24 cellular contexts compared by ENCODE assay signal in the genomic region with DNA sequence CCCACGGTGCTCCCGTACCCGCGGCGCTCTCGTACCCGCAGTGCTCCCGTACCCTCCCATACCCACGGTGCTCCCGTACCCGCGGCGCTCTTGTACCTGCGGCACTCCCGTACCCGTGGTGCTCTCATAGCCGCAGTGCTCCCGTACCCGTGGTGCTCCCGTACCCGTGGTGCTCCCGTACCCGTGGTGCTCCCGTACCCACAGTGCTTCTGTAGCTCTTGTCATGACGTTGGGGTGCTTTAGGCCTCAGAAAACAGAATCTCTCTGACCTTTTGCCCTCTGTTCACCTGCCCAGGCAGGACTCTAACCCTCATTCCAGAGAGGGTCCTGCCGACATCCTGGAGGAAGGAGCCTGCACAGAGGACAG.
"Had no signal": no experiment of that assay in that cellular context is flagged by ENCODE, and none has a peak within 500 bp of the region (broad histone marks: within the 10 kb centered on the region; RNA-seq: fewer than 3 reads in every experiment).

No MANE protein-coding gene starts in this region.

- H3K27ac ChIP-seq: body of pancreas, cardiac muscle cell, heart right ventricle, neutrophil, pancreas, sigmoid colon, thoracic aorta, upper lobe of left lung had no signal

- H3K9me3 ChIP-seq: body of pancreas, heart right ventricle, pancreas, sigmoid colon, SK-N-SH, thoracic aorta, upper lobe of left lung had no signal

- H3K4me3 ChIP-seq: body of pancreas, cardiac muscle cell, heart right ventricle, lung, pancreas, sigmoid colon, smooth muscle cell, thoracic aorta, upper lobe of left lung had no signal

- H3K9me3 Mint-ChIP-seq: activated B cell treated with CpG ODN at 0.5 μM for 24 hours; activated T-helper 1 cell treated with anti-CD3 and anti-CD28 coated beads, Interleukin-12 subunit alpha, Interleukin-12 subunit beta, Interleukin-2, Interleukin-4 antibody, amounts not matched to agents 30 ng/mL and 10 ng/mL and 1 ng/mL, durations not matched to agents 14 hours and 24 hours and 36 hours had no signal

- H3K4me3 Mint-ChIP-seq: activated B cell treated with CpG ODN at 0.5 μM for 24 hours; activated T-helper 1 cell treated with anti-CD3 and anti-CD28 coated beads, Interleukin-12 subunit alpha, Interleukin-12 subunit beta, Interleukin-2, Interleukin-4 antibody, amounts not matched to agents 30 ng/mL and 10 ng/mL and 1 ng/mL, durations not matched to agents 14 hours and 24 hours and 36 hours; mesothelial cell of epicardium; nephron had no signal

- FAIRE-seq: pancreas had no signal

- H3K27me3 Mint-ChIP-seq: activated B cell treated with CpG ODN at 0.5 μM for 24 hours had no signal

- H3K36me3 ChIP-seq: cardiac muscle cell had no signal

- H3K4me2 ChIP-seq: SK-N-SH, smooth muscle cell had no signal

- H3K27ac Mint-ChIP-seq: activated B cell treated with CpG ODN at 0.5 μM for 24 hours; activated T-helper 1 cell treated with anti-CD3 and anti-CD28 coated beads, Interleukin-12 subunit alpha, Interleukin-12 subunit beta, Interleukin-2, Interleukin-4 antibody, amounts not matched to agents 30 ng/mL and 10 ng/mL and 1 ng/mL, durations not matched to agents 14 hours and 24 hours and 36 hours; mesothelial cell of epicardium; nephron had no signal

- H3K4me1 ChIP-seq: body of pancreas, pancreas, sigmoid colon, upper lobe of left lung had no signal

- ATAC-seq: body of pancreas, pancreas had no signal

- H3K9ac ChIP-seq: SK-N-SH had no signal

- DNase-seq: activated B cell treated with CpG ODN at 0.5 μM for 24 hours; activated CD4-positive, alpha-beta T cell treated with anti-CD3 and anti-CD28 coated beads for 4 hours; activated gamma-delta T cell treated with Interleukin-2 at 50 U/mL for 16 hours; dermis blood vessel endothelial cell; effector CD8-positive, alpha-beta T cell; foreskin fibroblast; heart right ventricle; SIG-M5; SK-N-SH; stimulated activated CD4-positive, alpha-beta T cell treated with anti-CD3 and anti-CD28 coated beads, Interleukin-4, amount 100 ng/mL, for 1 hour; stimulated activated naive CD4-positive, alpha-beta T cell treated with Interleukin-2 at 50 U/mL for 16 hours; T-helper 9 cell had no signal

- H3K4me1 Mint-ChIP-seq: mesothelial cell of epicardium had no signal

- H3K27me3 ChIP-seq: body of pancreas, cardiac muscle cell, heart right ventricle, neutrophil, pancreas, sigmoid colon, upper lobe of left lung had no signal
